ENCODE assay signal across 19 cellular contexts in genomic region chr14:91265404-91265803, GRCh38. TPM values are rescaled to one million over a fixed set of nuclear protein-coding genes. Genes with fewer than 3 reads are reported as not detected.
DNase-seq lines count a peak whose midpoint lies in the region; ATAC-seq and TF ChIP-seq lines count a peak whose summit lies in the region.
"Had no signal": no experiment of that assay in that cellular context is flagged by ENCODE, and none has a peak within 500 bp of the region (broad histone marks: within the 10 kb centered on the region; RNA-seq: fewer than 3 reads in every experiment).

No MANE protein-coding gene starts in this region.

- no peaks in the 10 kb centered on the region for H3K27me3 Mint-ChIP-seq in CD4-positive, alpha-beta T cell
- H3K27me3 Mint-ChIP-seq in GM23338 (ENCODE audit: insufficient read depth, low read depth, poor library complexity) (peaks cover 26% of the 10 kb centered on the region), naive B cell (peaks cover 0 to 13% (median 0%) of the 10 kb centered on the region in 3 donors), HFFc6 (ENCODE audit: insufficient read depth) (peaks cover 22% of the 10 kb centered on the region)
- no peaks in the 10 kb centered on the region for H3K27me3 Mint-ChIP-seq in central memory CD8-positive, alpha-beta T cell

- no peak overlapping the region for H3K27ac ChIP-seq in CD4-positive, alpha-beta T cell (ENCODE audit: low read depth, low read length)
- H3K27ac ChIP-seq in GM23338 (ENCODE audit: low read depth): no peak overlapping the region
- H3K27ac ChIP-seq: dorsolateral prefrontal cortex, thoracic aorta had no signal

- no peak for ATAC-seq in CD4-positive, alpha-beta T cell (ENCODE audit: poor library complexity)
- ATAC-seq in GM23338 (no peak), naive B cell (ENCODE audit: low read depth in 2 of 2) (no peak), GM18498 (IDR thresholded peaks at IDR 0.05; ENCODE audit: unreplicated experiment) (no peak)
- ATAC-seq in central memory CD8-positive, alpha-beta T cell (replicated peaks; ENCODE audit: extremely low read depth, poor library complexity, severe bottlenecking): no peak

- POLR2A ChIA-PET in CD4-positive, alpha-beta T cell (lab: Charles Lee): interaction anchor here (1.1 to 3.6 kb wide), 4 partner anchors 9 to 22 kb away, joined by 4 to 59 read pairs (median 13); partner anchors contain the start of gene GPR68

- no peaks in the 10 kb centered on the region for H3K9me2 ChIP-seq in GM23338 (ENCODE audit: insufficient read depth)

- H3K27me3 ChIP-seq in CD4-positive, alpha-beta T cell (ENCODE audit: control insufficient read depth, insufficient read depth, low read length): no peaks in the 10 kb centered on the region
- H3K27me3 ChIP-seq in GM23338 (ENCODE audit: insufficient read depth): peaks cover 36% of the 10 kb centered on the region
- H3K27me3 ChIP-seq: BE2C had no signal

- H3K4me1 Mint-ChIP-seq in CD4-positive, alpha-beta T cell (ENCODE audit: low read depth): peaks cover 60% of the 10 kb centered on the region
- H3K4me1 Mint-ChIP-seq in GM23338 (peaks cover 15% of the 10 kb centered on the region), naive B cell (peaks cover 15 to 36% (median 24%) of the 10 kb centered on the region in 3 donors), HFFc6 (ENCODE audit: low read depth) (peaks cover 10% of the 10 kb centered on the region; the same call in 1 of the 2 replicates)
- H3K4me1 Mint-ChIP-seq in central memory CD8-positive, alpha-beta T cell: peaks cover 62% of the 10 kb centered on the region

- peaks cover 21% of the 10 kb centered on the region for H3K36me3 Mint-ChIP-seq in CD4-positive, alpha-beta T cell (ENCODE audit: low read depth)
- H3K36me3 Mint-ChIP-seq in GM23338 (ENCODE audit: low read depth) (no peaks in the 10 kb centered on the region; the same call in 2 of the 3 replicates), naive B cell (peaks cover 5 to 24% of the 10 kb centered on the region in 2 donors), HFFc6 (ENCODE audit: low read depth) (no peaks in the 10 kb centered on the region)
- peaks cover 51% of the 10 kb centered on the region for H3K36me3 Mint-ChIP-seq in central memory CD8-positive, alpha-beta T cell (ENCODE audit: insufficient read depth)

- TF ChIP-seq CTCF in CD4-positive, alpha-beta T cell (IDR thresholded peaks at IDR 0.05): no peak
- TF ChIP-seq CTCF in GM23338 (conservative IDR thresholded peaks at IDR 0.05; ENCODE audit: low read depth in 2 of 2): no peak
- no peak for TF ChIP-seq CTCF in HFFc6 (IDR thresholded peaks at IDR 0.05)

- H2AFZ ChIP-seq in GM23338: peak overlapping the region; percentile 91

- H3K9me3 Mint-ChIP-seq in CD4-positive, alpha-beta T cell: no peaks in the 10 kb centered on the region
- H3K9me3 Mint-ChIP-seq in GM23338: no peaks in the 10 kb centered on the region; the same call in 1 of the 3 replicates
- no peaks in the 10 kb centered on the region for H3K9me3 Mint-ChIP-seq in central memory CD8-positive, alpha-beta T cell
- peaks cover 0 to 4% (median 0%) of the 10 kb centered on the region in 7 donors for H3K9me3 Mint-ChIP-seq in naive B cell
- no peaks in the 10 kb centered on the region for H3K9me3 Mint-ChIP-seq in HFFc6

- peak overlapping the region; percentile 94; the same call in 1 of the 2 replicates for H3K4me2 ChIP-seq in GM23338

- no peaks in the 10 kb centered on the region for H3K4me1 ChIP-seq in GM23338 (ENCODE audit: insufficient read depth)

- H4K20me1 ChIP-seq in GM23338 (replicated peaks; ENCODE audit: insufficient read depth): no peaks in the 10 kb centered on the region

- H3K9me3 ChIP-seq in CD4-positive, alpha-beta T cell (ENCODE audit: control insufficient read depth, low read length): no peaks in the 10 kb centered on the region
- H3K9me3 ChIP-seq: BE2C, thoracic aorta had no signal

- intact Hi-C loops in CD4-positive, alpha-beta T cell (cut with DNase I, micrococcal nuclease): loop anchor here in 1 of 2 experiments (5.0 kb wide), 1 partner anchor 88 kb away; no protein-coding TSS in a partner anchor

- no peak for DNase-seq in CD4-positive, alpha-beta T cell
- DNase-seq in GM23338 (ENCODE audit: low spot score) (no peak), naive B cell (no peak), NOMO-1 treated with dmso at 0.1 percent for 144 hours (lab: John Stamatoyannopoulos, UW; ENCODE audit: unreplicated experiment) (no peak), HFFc6 (no peak)
- DNase-seq in central memory CD8-positive, alpha-beta T cell (ENCODE audit: low spot score in 2 of 2): no peak
- DNase-seq in stimulated activated CD4-positive, alpha-beta T cell treated with anti-CD3 and anti-CD28 coated beads, Interleukin-2, amount 100 ng/mL, for 48 hours: no peak
- DNase-seq: activated CD4-positive, alpha-beta T cell treated with anti-CD3 and anti-CD28 coated beads for 48 hours; activated gamma-delta T cell; BE2C; DMS79 treated with DMSO at 0.1 percent for 48 hours; dorsolateral prefrontal cortex; KBM-7; NCI-H1092; NCI-H226; Right ventricle myocardium superior; T-helper 9 cell had no signal

- peak overlapping the region; percentile 24 for H3K27ac Mint-ChIP-seq in CD4-positive, alpha-beta T cell
- H3K27ac Mint-ChIP-seq in GM23338 (no peak overlapping the region), naive B cell (peak overlapping the region in 3 of 6 donors; percentile 42 to 83 (median 48)), HFFc6 (no peak overlapping the region)
- peak overlapping the region; percentile 82 for H3K27ac Mint-ChIP-seq in central memory CD8-positive, alpha-beta T cell (ENCODE audit: low read depth)

- peak overlapping the region; percentile 72; the same call in 1 of the 2 replicates for H3K4me3 ChIP-seq in GM23338

- H3K36me3 ChIP-seq in GM23338 (ENCODE audit: insufficient read depth): no peaks in the 10 kb centered on the region
- H3K36me3 ChIP-seq: BE2C, thoracic aorta had no signal

- H3K79me2 ChIP-seq in GM23338 (replicated peaks; ENCODE audit: insufficient read depth): no peaks in the 10 kb centered on the region

- H3F3A ChIP-seq in GM23338 (replicated peaks; ENCODE audit: low read depth): no peaks in the 10 kb centered on the region

- CTCF ChIA-PET in CD4-positive, alpha-beta T cell (lab: Charles Lee): interaction anchor here (2.1 kb wide), 1 partner anchor 88 kb away, joined by 13 read pairs; no protein-coding TSS in a partner anchor

- H3K4me3 Mint-ChIP-seq in CD4-positive, alpha-beta T cell: peak overlapping the region; percentile 75
- peak overlapping the region; percentile 42; the same call in 2 of the 3 replicates for H3K4me3 Mint-ChIP-seq in GM23338
- H3K4me3 Mint-ChIP-seq in central memory CD8-positive, alpha-beta T cell: peak overlapping the region; percentile 28
- peak overlapping the region in 6 of 8 donors; percentile 43 to 83 (median 62) for H3K4me3 Mint-ChIP-seq in naive B cell
- no peak overlapping the region for H3K4me3 Mint-ChIP-seq in HFFc6

TF ChIP-seq in GM23338, 12 proteins besides CTCF, POLR2A, EP300 and RAD21 (continues in another document):
- TF ChIP-seq ZNF331 (CRISPR knock-in tag; IDR thresholded peaks at IDR 0.05; ENCODE audit: low read depth) (no peak), ETS1 (IDR thresholded peaks at IDR 0.05) (no peak)

RNA-seq across cellular contexts. Expression of gene GPR68, which starts 20.9 kb away (rescaled TPM):
- total RNA-seq in CD4-positive, alpha-beta T cell: 1 to 10 TPM; 2.8 to 2.9 TPM
- total RNA-seq in GM23338 (2014; rRNA removed; shearing (Covaris generic)): 0.35 TPM in 2 replicates
- polyA plus RNA-seq in GM23338 (2016; fragmentation: Nextera tagmentation; extraction: Ambion mirVana) (0.19 and 0.45 TPM in 2 replicates), naive B cell (ENCODE audit: low read depth in 6 of 6) (under 1 TPM in 5 of 6 donors, not detected in 1; 0.11 to 0.58 (median 0.23) TPM)
- under 1 TPM; 0.34 to 0.88 (median 0.52) TPM for total RNA-seq in HFFc6 (2021; fragmentation: NEBNext Ultra II Directional; extraction: Animal tissue kit (Norgen Biotek cat#: 25700))

Comparison
In these comparisons a context has a peak if more than half of its experiments do, and no peak if none do; other contexts are left out.
1. H3K27ac Mint-ChIP-seq: peak in CD4-positive, alpha-beta T cell (single experiment) and central memory CD8-positive, alpha-beta T cell (single experiment); none in GM23338 (single experiment) and HFFc6 (single experiment).